Comparison of ENCODE assay signal across 25 cellular contexts in the genomic region with DNA sequence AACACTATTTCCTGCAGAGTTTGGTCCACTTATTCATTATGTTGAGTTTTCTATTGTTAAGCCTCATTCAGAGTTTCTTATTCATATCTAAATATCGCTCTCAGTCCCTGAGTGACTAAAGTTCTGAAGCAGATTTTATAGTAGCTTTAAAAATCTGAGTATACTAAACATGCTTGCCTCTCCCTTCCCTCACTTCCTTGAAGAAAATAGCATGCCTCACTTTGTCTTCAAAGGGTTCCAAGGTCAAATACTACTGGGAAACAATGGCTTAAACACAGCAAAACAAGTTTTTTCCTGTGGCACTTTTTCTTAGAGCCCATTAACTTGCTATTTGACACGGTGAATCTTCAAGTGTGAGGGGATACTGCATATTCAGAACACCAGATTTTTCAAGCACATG. TPM values are rescaled to one million over a fixed set of nuclear protein-coding genes. Genes with fewer than 3 reads are reported as not detected.
"Had no signal": no experiment of that assay in that cellular context is flagged by ENCODE, and none has a peak within 500 bp of the region (broad histone marks: within the 10 kb centered on the region; RNA-seq: fewer than 3 reads in every experiment).

No MANE protein-coding gene starts in this region.

- ATAC-seq: effector memory CD8-positive, alpha-beta T cell; foreskin keratinocyte; left lung; naive thymus-derived CD4-positive, alpha-beta T cell; psoas muscle had no signal

- H3K27me3 ChIP-seq: left lung, neutrophil, sigmoid colon, stomach had no signal

- DNase-seq: central memory CD4-positive, alpha-beta T cell; cortex of kidney; effector memory CD8-positive, alpha-beta T cell; erythroblast; foreskin keratinocyte; head of caudate nucleus; hypothalamus; islet precursor cell; left lung; mesenchymal stem cell; midbrain; naive thymus-derived CD4-positive, alpha-beta T cell; nephron progenitor cell; psoas muscle; sigmoid colon; small intestine; stimulated activated CD4-positive, alpha-beta T cell treated with anti-CD3 and anti-CD28 coated beads, Interleukin-12 subunit alpha, Interleukin-12 subunit beta, amount 100 ng/mL, for 4 hours; stimulated activated naive CD4-positive, alpha-beta T cell; stomach; substantia nigra; trophoblast cell had no signal

- H3K4me1 ChIP-seq: foreskin keratinocyte, psoas muscle, sigmoid colon, stomach had no signal

- FAIRE-seq: small intestine, urothelium cell line had no signal

- H3K9me3 Mint-ChIP-seq: effector memory CD8-positive, alpha-beta T cell; nephron progenitor cell had no signal

- H3K9me3 ChIP-seq: left lung, neutrophil, psoas muscle, sigmoid colon, stomach, thoracic aorta had no signal

- H3K27ac ChIP-seq: foreskin keratinocyte, neutrophil, psoas muscle, sigmoid colon, stomach had no signal

- H3K36me3 Mint-ChIP-seq: naive thymus-derived CD4-positive, alpha-beta T cell had no signal

- H3K36me3 ChIP-seq: left lung, neutrophil, sigmoid colon, stomach, thoracic aorta had no signal

- H3K4me3 ChIP-seq: left lung, lung, psoas muscle, sigmoid colon, stomach, thoracic aorta had no signal

- H3K4me1 Mint-ChIP-seq: nephron progenitor cell had no signal

- H3K27ac Mint-ChIP-seq: effector memory CD8-positive, alpha-beta T cell; naive thymus-derived CD4-positive, alpha-beta T cell; nephron progenitor cell had no signal

- H3K4me3 Mint-ChIP-seq: effector memory CD8-positive, alpha-beta T cell; naive thymus-derived CD4-positive, alpha-beta T cell; nephron progenitor cell had no signal

RNA-seq across cellular contexts. Expression of gene DAB2, which starts 41.1 kb away (rescaled TPM):
- polyA plus RNA-seq: naive thymus-derived CD4-positive, alpha-beta T cell had no signal
